ENCODE assay signal across 8 cellular contexts in genomic region chrX:154486396-154487207, GRCh38. TPM values are rescaled to one million over a fixed set of nuclear protein-coding genes. Genes with fewer than 3 reads are reported as not detected.
DNase-seq lines count a peak whose midpoint lies in the region; ATAC-seq and TF ChIP-seq lines count a peak whose summit lies in the region.

Gene UBL4A, minus strand, starts transcription at chrX:154486615. Its CDS starts 31 bp downstream, at chrX:154486584.

- H3K79me2 ChIP-seq in fibroblast of lung (ENCODE audit: control insufficient read depth, insufficient read depth, low read length): peaks cover 4% of the 10 kb centered on the region

- in situ Hi-C loops in Caki2 (cut with HindIII; ENCODE audit: low pct_unique_long_range_greater_than_20kb, low sequenced_read_pairs): no loop called here

- peaks cover 5% of the 10 kb centered on the region for H3K36me3 ChIP-seq in fibroblast of lung (ENCODE audit: control insufficient read depth, insufficient read depth, low read length)
- H3K36me3 ChIP-seq in thymus (ENCODE audit: control insufficient read depth, insufficient read depth): peaks cover 22% of the 10 kb centered on the region

- WGBS in thymus: 1% methylated on average over 65 of the region's 95 CpGs

- H3K4me3 ChIP-seq in fibroblast of lung (replicated peaks in 1 of 4; ENCODE audit: control extremely low read depth in 1 of 4, insufficient read depth in 1 of 4, low read depth in 3 of 4, low read length in 4 of 4) (peak within 1 kb of the TSS; percentile 33 to 62 (median 47)), thymus (ENCODE audit: low read length) (peak within 1 kb of the TSS; percentile 70)

- no peaks in the 10 kb centered on the region for H3K9me3 Mint-ChIP-seq in activated T-helper 1 cell treated with anti-CD3 and anti-CD28 coated beads, Interleukin-12 subunit alpha, Interleukin-12 subunit beta, Interleukin-2, Interleukin-4 antibody, amounts not matched to agents 30 ng/mL and 10 ng/mL and 1 ng/mL, durations not matched to agents 14 hours and 24 hours and 36 hours
- H3K9me3 Mint-ChIP-seq in natural killer cell: no peaks in the 10 kb centered on the region

- TF ChIP-seq CTCF in fibroblast of lung (conservative IDR thresholded peaks at IDR 0.05 in 1 of 2, IDR thresholded peaks at IDR 0.05 in 1 of 2; ENCODE audit: low read depth in 1 of 2, low read length in 2 of 2): no peak
- TF ChIP-seq CTCF in natural killer cell (IDR thresholded peaks at IDR 0.05): no peak

- peaks cover 14% of the 10 kb centered on the region for H3K4me1 Mint-ChIP-seq in activated T-helper 1 cell treated with anti-CD3 and anti-CD28 coated beads, Interleukin-12 subunit alpha, Interleukin-12 subunit beta, Interleukin-2, Interleukin-4 antibody, amounts not matched to agents 30 ng/mL and 10 ng/mL and 1 ng/mL, durations not matched to agents 14 hours and 24 hours and 36 hours (ENCODE audit: low read depth)
- peaks cover 15 to 20% of the 10 kb centered on the region in 2 donors for H3K4me1 Mint-ChIP-seq in natural killer cell

- H3K9ac ChIP-seq in fibroblast of lung (ENCODE audit: insufficient read depth, low read length): peak within 1 kb of the TSS; percentile 58

- intact Hi-C loops in activated T-helper 1 cell treated with anti-CD3 and anti-CD28 coated beads, Interleukin-12 subunit alpha, Interleukin-12 subunit beta, Interleukin-2, Interleukin-4 antibody, amounts not matched to agents 30 ng/mL and 10 ng/mL and 1 ng/mL, durations not matched to agents 14 hours and 24 hours and 36 hours (cut with micrococcal nuclease): no loop called here
- intact Hi-C loops in natural killer cell (cut with micrococcal nuclease): no loop called here

- peak within 1 kb of the TSS; percentile 34 for H3K27ac ChIP-seq in fibroblast of lung (ENCODE audit: insufficient read depth, low read length)
- H3K27ac ChIP-seq in thymus (ENCODE audit: low read depth): peak within 1 kb of the TSS; percentile 74

- no peaks in the 10 kb centered on the region for H3K27me3 ChIP-seq in fibroblast of lung (ENCODE audit: control insufficient read depth, insufficient read depth, low read length)
- no peaks in the 10 kb centered on the region for H3K27me3 ChIP-seq in thymus (ENCODE audit: control insufficient read depth, insufficient read depth)

- H4K20me1 ChIP-seq in fibroblast of lung (ENCODE audit: control insufficient read depth, extremely low read depth, insufficient read depth, low read length): no peaks in the 10 kb centered on the region

- H3K27me3 Mint-ChIP-seq in activated T-helper 1 cell treated with anti-CD3 and anti-CD28 coated beads, Interleukin-12 subunit alpha, Interleukin-12 subunit beta, Interleukin-2, Interleukin-4 antibody, amounts not matched to agents 30 ng/mL and 10 ng/mL and 1 ng/mL, durations not matched to agents 14 hours and 24 hours and 36 hours (ENCODE audit: insufficient read depth): no peaks in the 10 kb centered on the region
- no peaks in the 10 kb centered on the region for H3K27me3 Mint-ChIP-seq in natural killer cell (ENCODE audit: low read depth in 2 of 2)

- H3K4me3 Mint-ChIP-seq in activated T-helper 1 cell treated with anti-CD3 and anti-CD28 coated beads, Interleukin-12 subunit alpha, Interleukin-12 subunit beta, Interleukin-2, Interleukin-4 antibody, amounts not matched to agents 30 ng/mL and 10 ng/mL and 1 ng/mL, durations not matched to agents 14 hours and 24 hours and 36 hours: peak within 1 kb of the TSS; percentile 85
- H3K4me3 Mint-ChIP-seq in natural killer cell: peak within 1 kb of the TSS; percentile 88

- no peak within 1 kb of the TSS for H2AFZ ChIP-seq in fibroblast of lung (ENCODE audit: low read length)

- no peaks in the 10 kb centered on the region for H3K9me3 ChIP-seq in fibroblast of lung (ENCODE audit: control insufficient read depth, insufficient read depth, low read depth, low read length)
- H3K9me3 ChIP-seq in thymus (ENCODE audit: control insufficient read depth): no peaks in the 10 kb centered on the region

- peaks cover 11% of the 10 kb centered on the region for H3K36me3 Mint-ChIP-seq in activated T-helper 1 cell treated with anti-CD3 and anti-CD28 coated beads, Interleukin-12 subunit alpha, Interleukin-12 subunit beta, Interleukin-2, Interleukin-4 antibody, amounts not matched to agents 30 ng/mL and 10 ng/mL and 1 ng/mL, durations not matched to agents 14 hours and 24 hours and 36 hours (ENCODE audit: low read depth)
- H3K36me3 Mint-ChIP-seq in natural killer cell: no peaks in the 10 kb centered on the region

- peak; percentile 69 for DNase-seq in Caki2 (ENCODE audit: low read depth)
- DNase-seq in OCI-M1 (lab: John Stamatoyannopoulos, UW): peak; percentile 67
- DNase-seq in activated T-helper 1 cell treated with anti-CD3 and anti-CD28 coated beads, Interleukin-12 subunit alpha, Interleukin-12 subunit beta, Interleukin-2, Interleukin-4 antibody, amounts not matched to agents 30 ng/mL and 10 ng/mL and 1 ng/mL, durations not matched to agents 14 hours and 24 hours and 36 hours (ENCODE audit: low spot score): peak; percentile 46
- DNase-seq in fibroblast of lung (ENCODE audit: low read depth in 2 of 2): peak in 1 of 2 donors; percentile 63
- peak; percentile 44 for DNase-seq in natural killer cell
- DNase-seq in pons (ENCODE audit: low spot score): no peak

- peak within 1 kb of the TSS; percentile 68 for H3K27ac Mint-ChIP-seq in activated T-helper 1 cell treated with anti-CD3 and anti-CD28 coated beads, Interleukin-12 subunit alpha, Interleukin-12 subunit beta, Interleukin-2, Interleukin-4 antibody, amounts not matched to agents 30 ng/mL and 10 ng/mL and 1 ng/mL, durations not matched to agents 14 hours and 24 hours and 36 hours
- H3K27ac Mint-ChIP-seq in natural killer cell: peak within 1 kb of the TSS; percentile 70 to 73

- H3K4me1 ChIP-seq in fibroblast of lung (ENCODE audit: control insufficient read depth, extremely low read depth, insufficient read depth, low read length) (peaks cover 2% of the 10 kb centered on the region), thymus (ENCODE audit: control insufficient read depth, insufficient read depth, low read length) (peaks cover 8% of the 10 kb centered on the region)

- ATAC-seq in HG02642 (IDR thresholded peaks at IDR 0.05; ENCODE audit: poor library complexity, unreplicated experiment) (peak; percentile 32), natural killer cell (peak; percentile 16 to 47 (median 30))

- H3K4me2 ChIP-seq in fibroblast of lung (ENCODE audit: extremely low read depth, insufficient read depth, low read length): peak within 1 kb of the TSS; percentile 48

RNA-seq across cellular contexts. Expression of gene UBL4A, which starts in this region (rescaled TPM):
- total RNA-seq in Caki2 (2014; rRNA removed; shearing (Covaris generic); ENCODE audit: low replicate concordance): 109 and 110 TPM in 2 replicates
- 59.2 and 63.5 TPM in 2 replicates for total RNA-seq in activated T-helper 1 cell treated with anti-CD3 and anti-CD28 coated beads, Interleukin-12 subunit alpha, Interleukin-12 subunit beta, Interleukin-2, Interleukin-4 antibody, amounts not matched to agents 30 ng/mL and 10 ng/mL and 1 ng/mL, durations not matched to agents 14 hours and 24 hours and 36 hours
- 39.5 and 42.8 TPM in 2 replicates for total RNA-seq in fibroblast of lung
- 17.9 and 21.7 TPM in 2 replicates for polyA plus RNA-seq in fibroblast of lung
- polyA plus RNA-seq in fibroblast of lung (2012): 22.1 and 29.2 TPM in 2 replicates
- polyA minus RNA-seq in fibroblast of lung (ENCODE audit: low replicate concordance): 16.3 and 42.9 TPM in 2 replicates
- 10 to 100 TPM; 11.7 to 22.4 (median 17.6) TPM for total RNA-seq in natural killer cell
- 20.7 TPM for polyA plus RNA-seq in thymus
